1 cellular context compared by ENCODE assay signal in genomic region chr15:94844533-94845390, GRCh38.
A peak's percentile ranks its signal among the peaks of the same experiment; 100 is the strongest.
TF ChIP-seq lines count a peak whose summit lies in the region.

No MANE protein-coding gene starts in this region.

TF ChIP-seq in HepG2, 621 proteins besides CTCF, POLR2A, EP300 and RAD21 (continued from another document and continues in another):
- TF ChIP-seq ZNF512B (CRISPR knock-in tag; IDR thresholded peaks at IDR 0.05; ENCODE audit: borderline replicate concordance) (no peak), RFX5 (IDR thresholded peaks at IDR 0.05; ENCODE audit: low read depth, low read length) (no peak), KDM2A (CRISPR knock-in tag; IDR thresholded peaks at IDR 0.05; ENCODE audit: borderline replicate concordance, low read depth) (peak; percentile 25; the same call in 1 of the 2 replicates), SMARCC2 (IDR thresholded peaks at IDR 0.05) (no peak), RBM22 (optimal IDR thresholded peaks at IDR 0.05; ENCODE audit: low read length) (no peak), TBX2 (CRISPR knock-in tag; IDR thresholded peaks at IDR 0.05; ENCODE audit: borderline replicate concordance) (peak; percentile 89), ATF5 (CRISPR knock-in tag; IDR thresholded peaks at IDR 0.05; ENCODE audit: low read depth) (no peak), SCMH1 (CRISPR knock-in tag; IDR thresholded peaks at IDR 0.05; ENCODE audit: borderline replicate concordance) (no peak), TOE1 (CRISPR knock-in tag; IDR thresholded peaks at IDR 0.05) (no peak), GTF3A (CRISPR knock-in tag; conservative IDR thresholded peaks at IDR 0.05) (no peak), PBX3 (CRISPR knock-in tag; IDR thresholded peaks at IDR 0.05; ENCODE audit: borderline replicate concordance) (no peak), ZNF232 (CRISPR knock-in tag; IDR thresholded peaks at IDR 0.05; ENCODE audit: borderline replicate concordance) (no peak), FOXA1 (IDR thresholded peaks at IDR 0.05) (no peak), FOXA1 (CRISPR knock-in tag; IDR thresholded peaks at IDR 0.05) (0 out of 2 replicates have a peak, but pooled peaks have one; percentile 43), MED1 (CRISPR knock-in tag; IDR thresholded peaks at IDR 0.05) (peak; percentile 51), ATRX (CRISPR knock-in tag; IDR thresholded peaks at IDR 0.05; ENCODE audit: borderline replicate concordance) (no peak), KAT2B (IDR thresholded peaks at IDR 0.05; ENCODE audit: borderline replicate concordance, low read depth, low read length) (no peak), ZFAT (CRISPR knock-in tag; conservative IDR thresholded peaks at IDR 0.05) (no peak), PRDM10 (CRISPR knock-in tag; IDR thresholded peaks at IDR 0.05; ENCODE audit: low read depth) (no peak), ZNF790 (CRISPR knock-in tag; IDR thresholded peaks at IDR 0.05; ENCODE audit: borderline replicate concordance) (no peak), ZNF138 (CRISPR knock-in tag; IDR thresholded peaks at IDR 0.05; ENCODE audit: low read depth) (no peak), KAT7 (CRISPR knock-in tag; IDR thresholded peaks at IDR 0.05; ENCODE audit: borderline replicate concordance) (no peak), ZNF800 (CRISPR knock-in tag; IDR thresholded peaks at IDR 0.05) (no peak), ZNF558 (CRISPR knock-in tag; IDR thresholded peaks at IDR 0.05; ENCODE audit: borderline replicate concordance) (no peak), KDM5A (IDR thresholded peaks at IDR 0.05; ENCODE audit: borderline replicate concordance, low read length) (no peak), SOX6 (IDR thresholded peaks at IDR 0.05) (no peak), SOX6 (CRISPR knock-in tag; IDR thresholded peaks at IDR 0.05) (peak; percentile 95), HMGA1 (CRISPR knock-in tag; conservative IDR thresholded peaks at IDR 0.05) (no peak), ZNF543 (CRISPR knock-in tag; IDR thresholded peaks at IDR 0.05) (peak; percentile 31; the same call in 1 of the 2 replicates), ZC3H13 (CRISPR knock-in tag; IDR thresholded peaks at IDR 0.05) (peak; percentile 50; the same call in 1 of the 2 replicates), POGZ (CRISPR knock-in tag; IDR thresholded peaks at IDR 0.05) (peak; percentile 25), ZNF383 (CRISPR knock-in tag; IDR thresholded peaks at IDR 0.05; ENCODE audit: borderline replicate concordance) (no peak), TEAD3 (CRISPR knock-in tag; optimal IDR thresholded peaks at IDR 0.05; ENCODE audit: borderline replicate concordance) (no peak), ZNF556 (CRISPR knock-in tag; IDR thresholded peaks at IDR 0.05; ENCODE audit: borderline replicate concordance) (peak; percentile 28; the same call in 1 of the 2 replicates), PHF8 (CRISPR knock-in tag; IDR thresholded peaks at IDR 0.05) (peak; percentile 49), ZNF564 (CRISPR knock-in tag; IDR thresholded peaks at IDR 0.05) (peak; percentile 54; the same call in 1 of the 2 replicates), TBL1XR1 (IDR thresholded peaks at IDR 0.05; ENCODE audit: borderline replicate concordance, low read length, partially characterized antibody) (no peak), ATF4 (CRISPR knock-in tag; IDR thresholded peaks at IDR 0.05) (peak in 1 of 2 experiments; percentile 42; a peak in 1 of 4 replicates), RERE (CRISPR knock-in tag; IDR thresholded peaks at IDR 0.05; ENCODE audit: low read depth) (no peak; the same call in 1 of the 2 replicates), ZBTB44 (CRISPR knock-in tag; IDR thresholded peaks at IDR 0.05) (no peak), GLMP (CRISPR knock-in tag; IDR thresholded peaks at IDR 0.05; ENCODE audit: borderline replicate concordance) (no peak), TCF7L2 (IDR thresholded peaks at IDR 0.05; ENCODE audit: low read depth, low read length) (no peak), ZNF260 (CRISPR knock-in tag; IDR thresholded peaks at IDR 0.05; ENCODE audit: borderline replicate concordance, low read depth) (no peak), TBP (CRISPR knock-in tag; IDR thresholded peaks at IDR 0.05) (no peak), CBX2 (IDR thresholded peaks at IDR 0.05; ENCODE audit: low read depth, low read length) (no peak), CBX2 (CRISPR knock-in tag; IDR thresholded peaks at IDR 0.05; ENCODE audit: low read depth) (no peak)
